In the genomic region with DNA sequence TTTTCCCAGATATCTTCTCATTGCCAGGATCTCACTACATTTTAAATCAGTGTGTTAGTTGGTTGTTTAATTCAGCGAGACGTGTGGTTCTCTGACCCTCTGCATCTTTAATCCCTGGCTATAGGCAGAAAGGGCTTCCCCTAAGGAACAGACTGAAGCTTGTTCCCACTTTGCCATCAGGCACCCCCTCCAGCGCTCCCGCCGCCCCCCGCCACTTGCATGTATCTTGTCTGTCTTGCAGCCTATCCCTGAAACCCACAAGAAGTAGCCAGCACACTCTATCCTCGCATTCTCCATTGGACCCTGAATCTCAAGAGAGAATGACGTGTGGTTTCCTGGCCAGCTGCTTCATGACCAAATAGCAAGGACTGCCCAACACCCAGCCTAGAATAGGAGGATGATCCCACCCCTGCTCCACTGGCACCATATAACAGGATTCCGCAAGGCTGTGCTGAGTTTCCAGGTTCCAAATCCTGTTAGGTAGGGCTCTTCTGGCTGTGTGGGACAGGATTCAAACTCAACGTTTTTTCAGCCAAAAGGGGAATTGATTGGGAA, we compare ENCODE assay signal across 33 cellular contexts. TPM values are rescaled to one million over a fixed set of nuclear protein-coding genes. Genes with fewer than 3 reads are reported as not detected.
DNase-seq lines count a peak whose midpoint lies in the region.
"Had no signal": no experiment of that assay in that cellular context is flagged by ENCODE, and none has a peak within 500 bp of the region (broad histone marks: within the 10 kb centered on the region; RNA-seq: fewer than 3 reads in every experiment).

No MANE protein-coding gene starts in this region.

- H4K8ac ChIP-seq in neuronal stem cell (ENCODE audit: low read depth, low read length), result no peak overlapping the region

- no peak overlapping the region for H2AK5ac ChIP-seq in neuronal stem cell (ENCODE audit: low read depth, low read length)

- H3K4ac ChIP-seq in neuronal stem cell (ENCODE audit: low read length), result no peak overlapping the region

- no peaks in the 10 kb centered on the region for H4K20me1 ChIP-seq in BLaER1 treated with 17β-estradiol and CSF1 and Interleukin-3, amounts not matched to agents 10 nM and 100 nM

- no peaks in the 10 kb centered on the region for H3K9me3 ChIP-seq in BLaER1 treated with 17β-estradiol and CSF1 and Interleukin-3, amounts not matched to agents 10 nM and 100 nM (replicated peaks in 1 of 11)
- H3K9me3 ChIP-seq in neuronal stem cell (replicated peaks in 1 of 2; ENCODE audit: control insufficient read depth in 2 of 2, insufficient read depth in 1 of 2, low read depth in 1 of 2, low read length in 2 of 2), result no peaks in the 10 kb centered on the region
- H3K9me3 ChIP-seq: gastrocnemius medialis, left ventricle myocardium inferior, ovary, spleen, upper lobe of left lung had no signal

- DNase-seq in LHCN-M2 (ENCODE audit: low read depth), result peak; percentile 37
- peak; percentile 43 for DNase-seq in fibroblast of peridontal ligament (ENCODE audit: extremely low read depth)
- DNase-seq in neuronal stem cell (ENCODE audit: low spot score), result no peak
- no peak for DNase-seq in immature natural killer cell
- DNase-seq in activated CD4-positive, alpha-beta T cell treated with anti-CD3 and anti-CD28 coated beads for 4 hours, result no peak
- no peak for DNase-seq in DMS153 (lab: John Stamatoyannopoulos, UW)
- DNase-seq: activated CD4-positive, alpha-beta T cell treated with anti-CD3 and anti-CD28 coated beads, Interleukin-2, amount 10 ng/mL, durations not matched to agents 7 days and 5 days; Calu3; caudate nucleus; cortex of kidney; effector memory CD8-positive, alpha-beta T cell; gastrocnemius medialis; GOT3; HFFc6; hippocampal formation; left ventricle myocardium inferior; midbrain; natural killer cell; NCI-H1417 treated with DMSO at 0.1 percent for 48 hours; NCI-H345; ovary; right cardiac atrium; RPMI8226; spleen had no signal

- H3K9ac ChIP-seq in BLaER1 treated with 17β-estradiol and CSF1 and Interleukin-3, amounts not matched to agents 10 nM and 100 nM, result no peak overlapping the region; a peak in 1 of 22 replicates
- no peak overlapping the region for H3K9ac ChIP-seq in neuronal stem cell (ENCODE audit: low read depth, low read length, poor library complexity)

- H3K4me3 Mint-ChIP-seq in immature natural killer cell, result no peak overlapping the region
- H3K4me3 Mint-ChIP-seq: activated CD4-positive, alpha-beta T cell treated with anti-CD3 and anti-CD28 coated beads, Interleukin-2, amount 10 ng/mL, durations not matched to agents 7 days and 5 days; activated T-helper 17 cell treated with anti-CD3 and anti-CD28 coated beads, Interleukin-2, amount 50 U/mL, for 72 hours; CD14-positive monocyte; effector memory CD8-positive, alpha-beta T cell; HFFc6; natural killer cell had no signal

- H2BK12ac ChIP-seq in neuronal stem cell (ENCODE audit: low read length), result no peak overlapping the region

- no peak overlapping the region for H3K27ac ChIP-seq in BLaER1 treated with 17β-estradiol and CSF1 and Interleukin-3, amounts not matched to agents 10 nM and 100 nM
- no peak overlapping the region for H3K27ac ChIP-seq in neuronal stem cell (replicated peaks; ENCODE audit: low read length)
- H3K27ac ChIP-seq: gastrocnemius medialis, left ventricle myocardium inferior, ovary, spleen, upper lobe of left lung, VCaP had no signal

- no peak overlapping the region for H3K14ac ChIP-seq in neuronal stem cell (ENCODE audit: low read length)

- H3K4me1 Mint-ChIP-seq in immature natural killer cell, result no peaks in the 10 kb centered on the region

- H3K4me2 ChIP-seq in BLaER1 treated with 17β-estradiol and CSF1 and Interleukin-3, amounts not matched to agents 10 nM and 100 nM, result peak overlapping the region; percentile 26 to 71 (median 48); a peak in 19 of 22 replicates
- no peak overlapping the region for H3K4me2 ChIP-seq in neuronal stem cell (ENCODE audit: insufficient read depth, low read length, poor library complexity, severe bottlenecking)

- no peaks in the 10 kb centered on the region for H3K79me1 ChIP-seq in neuronal stem cell (ENCODE audit: low read depth, low read length)

- H3K18ac ChIP-seq in neuronal stem cell (ENCODE audit: low read length), result no peak overlapping the region

- H3K27me3 Mint-ChIP-seq in immature natural killer cell (ENCODE audit: low read depth in 3 of 3), result peaks cover 0 to 2% (median 0%) of the 10 kb centered on the region in 3 donors
- H3K27me3 Mint-ChIP-seq: activated CD4-positive, alpha-beta T cell treated with anti-CD3 and anti-CD28 coated beads, Interleukin-2, amount 10 ng/mL, durations not matched to agents 7 days and 5 days; activated T-helper 17 cell treated with anti-CD3 and anti-CD28 coated beads, Interleukin-2, amount 50 U/mL, for 72 hours; effector memory CD8-positive, alpha-beta T cell had no signal

- no peak overlapping the region for H2BK120ac ChIP-seq in neuronal stem cell (ENCODE audit: low read depth, low read length)

- no peaks in the 10 kb centered on the region for H3K27me3 ChIP-seq in BLaER1 treated with 17β-estradiol and CSF1 and Interleukin-3, amounts not matched to agents 10 nM and 100 nM
- no peaks in the 10 kb centered on the region for H3K27me3 ChIP-seq in neuronal stem cell (ENCODE audit: control insufficient read depth in 3 of 3, insufficient read depth in 3 of 3, low read depth in 1 of 3, low read length in 3 of 3)
- H3K27me3 ChIP-seq: gastrocnemius medialis, ovary, spleen, upper lobe of left lung had no signal

- H3K4me1 ChIP-seq in BLaER1 treated with 17β-estradiol and CSF1 and Interleukin-3, amounts not matched to agents 10 nM and 100 nM, result peaks cover 23 to 39% (median 30%) of the 10 kb centered on the region in 10 experiments
- H3K4me1 ChIP-seq in neuronal stem cell (ENCODE audit: control insufficient read depth in 2 of 2, insufficient read depth in 1 of 2, low read depth in 1 of 2, low read length in 2 of 2), result no peaks in the 10 kb centered on the region
- H3K4me1 ChIP-seq: gastrocnemius medialis, left ventricle myocardium inferior, upper lobe of left lung had no signal

- no peak overlapping the region for H3K23ac ChIP-seq in neuronal stem cell (ENCODE audit: low read depth, low read length, poor library complexity)

- no peak overlapping the region for H2BK5ac ChIP-seq in neuronal stem cell (ENCODE audit: low read length)

- peak overlapping the region; percentile 10 for H2AFZ ChIP-seq in neuronal stem cell (ENCODE audit: low read length)

- H3K36me3 ChIP-seq in BLaER1 treated with 17β-estradiol and CSF1 and Interleukin-3, amounts not matched to agents 10 nM and 100 nM, result no peaks in the 10 kb centered on the region
- no peaks in the 10 kb centered on the region for H3K36me3 ChIP-seq in neuronal stem cell (replicated peaks in 1 of 2; ENCODE audit: control insufficient read depth in 2 of 2, insufficient read depth in 2 of 2, low read length in 2 of 2)
- H3K36me3 ChIP-seq: gastrocnemius medialis, left ventricle myocardium inferior, ovary, spleen, upper lobe of left lung had no signal

- H3K36me3 Mint-ChIP-seq in immature natural killer cell, result no peaks in the 10 kb centered on the region
- H3K36me3 Mint-ChIP-seq: activated naive CD4-positive, alpha-beta T cell treated with anti-CD3 and anti-CD28 coated beads, Interleukin-2, amount 50 U/mL, for 72 hours; natural killer cell had no signal

- H4K91ac ChIP-seq in neuronal stem cell (ENCODE audit: low read depth, low read length, poor library complexity), result no peak overlapping the region

- H3K4me3 ChIP-seq in BLaER1 treated with 17β-estradiol and CSF1 and Interleukin-3, amounts not matched to agents 10 nM and 100 nM, result no peak overlapping the region
- no peak overlapping the region for H3K4me3 ChIP-seq in neuronal stem cell (ENCODE audit: low read length in 2 of 2)
- H3K4me3 ChIP-seq: gastrocnemius medialis, left ventricle myocardium inferior, ovary, spleen, upper lobe of left lung had no signal

- H2BK15ac ChIP-seq in neuronal stem cell (ENCODE audit: low read length), result no peak overlapping the region

- no CpG with 5 or more reads among the region's 10 CpGs for WGBS in neuronal stem cell (ENCODE audit: extremely low coverage in 2 of 2, insufficient read length in 2 of 2, insufficient replicate concordance in 1 of 2), 2 donors

- H3K27ac Mint-ChIP-seq in immature natural killer cell, result peak overlapping the region in 1 of 6 donors; percentile 7
- H3K27ac Mint-ChIP-seq: activated CD4-positive, alpha-beta T cell treated with anti-CD3 and anti-CD28 coated beads, Interleukin-2, amount 10 ng/mL, durations not matched to agents 7 days and 5 days; activated naive CD4-positive, alpha-beta T cell treated with anti-CD3 and anti-CD28 coated beads, Interleukin-2, amount 50 U/mL, for 72 hours; activated T-helper 17 cell treated with anti-CD3 and anti-CD28 coated beads, Interleukin-2, amount 50 U/mL, for 72 hours; effector memory CD8-positive, alpha-beta T cell; HFFc6; natural killer cell had no signal

- H3K9me3 Mint-ChIP-seq in immature natural killer cell, result no peaks in the 10 kb centered on the region
- H3K9me3 Mint-ChIP-seq: activated CD4-positive, alpha-beta T cell treated with anti-CD3 and anti-CD28 coated beads, Interleukin-2, amount 10 ng/mL, durations not matched to agents 7 days and 5 days; activated naive CD4-positive, alpha-beta T cell treated with anti-CD3 and anti-CD28 coated beads, Interleukin-2, amount 50 U/mL, for 72 hours; activated T-helper 17 cell treated with anti-CD3 and anti-CD28 coated beads, Interleukin-2, amount 50 U/mL, for 72 hours; CD14-positive monocyte; effector memory CD8-positive, alpha-beta T cell; HFFc6; natural killer cell had no signal

RNA-seq across cellular contexts. Expression of a gene that starts 7.8 kb away (rescaled TPM):
- total RNA-seq in LHCN-M2 (2014; rRNA removed), result not detected in 2 replicates
- not detected for polyA plus RNA-seq in LHCN-M2 (2012)
- polyA plus RNA-seq in neuronal stem cell (2013, experiment 1 of 2), result 2.4 TPM
- 2.7 TPM for polyA plus RNA-seq in neuronal stem cell (2013, experiment 2 of 2)
- not detected for polyA plus RNA-seq in immature natural killer cell
- total RNA-seq: activated CD4-positive, alpha-beta T cell treated with anti-CD3 and anti-CD28 coated beads, Interleukin-2, amount 10 ng/mL, durations not matched to agents 7 days and 5 days; activated naive CD4-positive, alpha-beta T cell treated with anti-CD3 and anti-CD28 coated beads, Interleukin-2, amount 50 U/mL, for 72 hours; activated T-helper 17 cell treated with anti-CD3 and anti-CD28 coated beads, Interleukin-2, amount 50 U/mL, for 72 hours; Calu3; Daoy; HFFc6; left ventricle myocardium inferior; natural killer cell; right cardiac atrium; subcutaneous adipose tissue; T-helper 2 cell treated with Interferon-gamma antibody and Interleukin-4, amounts not matched to agents 100 ng/mL and 5 ng/mL, for 36 hours; upper lobe of left lung had no signal
- polyA plus RNA-seq: CD14-positive monocyte had no signal

RNA-seq across cellular contexts. Expression of a gene that starts 34.6 kb away (rescaled TPM):
- 76.3 and 90.9 TPM in 2 replicates for total RNA-seq in LHCN-M2 (2014; rRNA removed)
- polyA plus RNA-seq in LHCN-M2 (2012), result 59.2 TPM
- polyA plus RNA-seq in neuronal stem cell (2013, experiment 1 of 2), result 50.7 TPM
- 49.2 TPM for polyA plus RNA-seq in neuronal stem cell (2013, experiment 2 of 2)
- polyA plus RNA-seq in immature natural killer cell, result 10 to 100 TPM; 11.8 to 20.8 (median 17.3) TPM

RNA-seq across cellular contexts. Expression of a gene that starts 34.8 kb away (rescaled TPM):
- total RNA-seq in LHCN-M2 (2014; rRNA removed), result 4.2 and 7.6 TPM in 2 replicates
- polyA plus RNA-seq in LHCN-M2 (2012), result 4.9 TPM
- 3.3 TPM for polyA plus RNA-seq in neuronal stem cell (2013, experiment 1 of 2)
- polyA plus RNA-seq in neuronal stem cell (2013, experiment 2 of 2), result 3.4 TPM
- 1 to 10 TPM; 4.7 to 8.8 (median 5.9) TPM for polyA plus RNA-seq in immature natural killer cell

RNA-seq across cellular contexts. Expression of a gene that starts 50.0 kb away (rescaled TPM):
- total RNA-seq in LHCN-M2 (2014; rRNA removed), result 1,026 and 1,116 TPM in 2 replicates
- 1,217 TPM for polyA plus RNA-seq in LHCN-M2 (2012)
- polyA plus RNA-seq in neuronal stem cell (2013, experiment 1 of 2), result 1,990 TPM
- polyA plus RNA-seq in neuronal stem cell (2013, experiment 2 of 2), result 1,985 TPM
- 10 to 100 TPM; 51.5 to 70.0 (median 69.4) TPM for polyA plus RNA-seq in immature natural killer cell

RNA-seq across cellular contexts. Expression of a gene that starts 52.6 kb away (rescaled TPM):
- total RNA-seq in LHCN-M2 (2014; rRNA removed), result 0.06 TPM in 1 of 2 replicates, not detected in the other
- 0.05 TPM for polyA plus RNA-seq in LHCN-M2 (2012)
- polyA plus RNA-seq in neuronal stem cell (2013, experiment 1 of 2), result 1.2 TPM
- polyA plus RNA-seq in neuronal stem cell (2013, experiment 2 of 2), result 1.2 TPM
- under 1 TPM in 1 of 3 donors, not detected in 2; 0.14 TPM for polyA plus RNA-seq in immature natural killer cell
- total RNA-seq: Daoy, HFFc6, left ventricle myocardium inferior had no signal
- polyA plus RNA-seq: CD14-positive monocyte, right cardiac atrium had no signal

Comparison
In these comparisons a context has a peak if more than half of its experiments do, and no peak if none do; other contexts are left out.
1. DNase-seq: peak in LHCN-M2 (single experiment) and fibroblast of peridontal ligament (single experiment); none in neuronal stem cell (single experiment), immature natural killer cell (0 of 3), activated CD4-positive, alpha-beta T cell treated with anti-CD3 and anti-CD28 coated beads for 4 hours (0 of 2) and DMS153 (single experiment).